19 cellular contexts compared by ENCODE assay signal in genomic region chr2:217419075-217419671, GRCh38.
"Had no signal": no experiment of that assay in that cellular context is flagged by ENCODE, and none has a peak within 500 bp of the region (broad histone marks: within the 10 kb centered on the region; RNA-seq: fewer than 3 reads in every experiment).

No MANE protein-coding gene starts in this region.

- H3K36me3 ChIP-seq: lower lobe of right lung, thyroid gland had no signal

- H3K4me1 ChIP-seq: body of pancreas, lower lobe of right lung had no signal

- DNase-seq: activated CD4-positive, alpha-beta T cell treated with anti-CD3 and anti-CD28 coated beads, Interleukin-2, amount 50 U/mL, for 1 hour; activated CD4-positive, CD25-positive, alpha-beta regulatory T cell; activated naive CD4-positive, alpha-beta T cell treated with anti-CD3 and anti-CD28 coated beads for 36 hours; activated T-cell treated with anti-CD3 and anti-CD28 coated beads for 4 hours; body of pancreas; cerebellar nuclear complex; dermis blood vessel endothelial cell; endodermal cell; erythroblast; left cardiac atrium; lower lobe of right lung; natural killer cell; nucleus accumbens; stimulated activated CD4-positive, alpha-beta T cell treated with anti-CD3 and anti-CD28 coated beads, Interleukin-2, amount 100 ng/mL, for 48 hours; stimulated activated CD8-positive, alpha-beta memory T cell treated with anti-CD3 and anti-CD28 coated beads, Interleukin-4, amount 100 ng/mL, for 48 hours; stimulated activated naive CD8-positive, alpha-beta T cell treated with anti-CD3 and anti-CD28 coated beads, Interleukin-15, Interleukin-2, amounts not matched to agents 100 U/mL and 50 U/mL, for 24 hours; T-helper 2 cell; thyroid gland had no signal

- H3K27ac ChIP-seq: body of pancreas, lower lobe of right lung had no signal

- H3K27me3 ChIP-seq: body of pancreas, thyroid gland had no signal

- H3K9me3 ChIP-seq: body of pancreas, lower lobe of right lung, thyroid gland had no signal

- H3K4me3 ChIP-seq: body of pancreas, lower lobe of right lung, thyroid gland had no signal

- ATAC-seq: activated T-helper 17 cell treated with anti-CD3 and anti-CD28 coated beads, Interleukin-2, amount 50 U/mL, for 72 hours; body of pancreas; lower lobe of right lung; natural killer cell; stimulated activated naive CD8-positive, alpha-beta T cell treated with anti-CD3 and anti-CD28 coated beads, Interleukin-15, Interleukin-2, amounts not matched to agents 100 U/mL and 50 U/mL, for 24 hours had no signal
